In genomic region chr17:81917565-81918332, GRCh38 we compare ENCODE assay signal across 8 cellular contexts.
DNase-seq lines count a peak whose midpoint lies in the region; ATAC-seq and TF ChIP-seq lines count a peak whose summit lies in the region.

Gene SIRT7 (minus strand): TSS chr17:81918176. CDS start chr17:81918131, 45 bp downstream.

- DNase-seq in NCI-H510A (lab: John Stamatoyannopoulos, UW) (peak; percentile 72), choroid plexus epithelial cell (ENCODE audit: low read depth) (peak; percentile 74)
- peak; percentile 77 to 81 for DNase-seq in activated CD4-positive, alpha-beta T cell treated with anti-CD3 and anti-CD28 coated beads for 4 hours
- peak; percentile 75 to 77 for DNase-seq in stimulated activated CD4-positive, alpha-beta T cell treated with anti-CD3 and anti-CD28 coated beads, Interleukin-1b, Interleukin-23, amount 100 ng/mL, for 4 hours (ENCODE audit: low read depth in 2 of 2)

- no peaks in the 10 kb centered on the region for H3K27me3 ChIP-seq in layer of hippocampus (ENCODE audit: control insufficient read depth, insufficient read depth, low read length)

- peak; percentile 15 for TF ChIP-seq CTCF in 22Rv1 (IDR thresholded peaks at IDR 0.05)
- TF ChIP-seq CTCF in choroid plexus epithelial cell (conservative IDR thresholded peaks at IDR 0.05; ENCODE audit: low read depth, low read length) = no peak

- H3K27ac ChIP-seq in 22Rv1 (peak within 1 kb of the TSS; percentile 74), layer of hippocampus (ENCODE audit: low read depth, low read length) (peak within 1 kb of the TSS; percentile 65)

- ATAC-seq in GM18520 (IDR thresholded peaks at IDR 0.05; ENCODE audit: unreplicated experiment) = peak; percentile 55
- ATAC-seq in HG03196 (IDR thresholded peaks at IDR 0.05; ENCODE audit: unreplicated experiment) = peak; percentile 57

- H3K4me3 ChIP-seq in choroid plexus epithelial cell (ENCODE audit: low read depth, low read length) = peak within 1 kb of the TSS; percentile 68

Comparison
In these comparisons a context has a peak if more than half of its experiments do, and no peak if none do; other contexts are left out.
1. Peak in every context shown above with its lines: DNase-seq, ATAC-seq, H3K4me3 ChIP-seq and H3K27ac ChIP-seq.